ENCODE assay signal across 18 cellular contexts in genomic region chr6:142275146-142276006, GRCh38. TPM values are rescaled to one million over a fixed set of nuclear protein-coding genes. Genes with fewer than 3 reads are reported as not detected.
A peak's percentile ranks its signal among the peaks of the same experiment; 100 is the strongest.
DNase-seq lines count a peak whose midpoint lies in the region; ATAC-seq, FAIRE-seq and TF ChIP-seq lines count a peak whose summit lies in the region.
"Had no signal": no experiment of that assay in that cellular context is flagged by ENCODE, and none has a peak within 500 bp of the region (broad histone marks: within the 10 kb centered on the region; RNA-seq: fewer than 3 reads in every experiment).

No MANE protein-coding gene starts in this region.

- no peak overlapping the region for H2AFZ ChIP-seq in keratinocyte (ENCODE audit: control insufficient read depth, low read length)

- DNase-seq in COLO829 (ENCODE audit: low spot score) (peak; percentile 86), HK-2 (ENCODE audit: unreplicated experiment) (peak; percentile 29), adipocyte (ENCODE audit: low read depth) (peak; percentile 28), keratinocyte (ENCODE audit: low read depth, low spot score) (no peak), GM13977 (ENCODE audit: low spot score) (no peak), NCI-H1436 treated with DMSO at 0.1 percent for 48 hours (lab: John Stamatoyannopoulos, UW) (no peak)
- no peak for DNase-seq in activated naive CD4-positive, alpha-beta T cell treated with Interleukin-2 at 50 U/mL for 16 hours
- DNase-seq: activated CD8-positive, alpha-beta T cell treated with anti-CD3 and anti-CD28 coated beads for 36 hours; COR-L47; foreskin melanocyte; naive thymus-derived CD4-positive, alpha-beta T cell; NCI-H187; NCI-H748 treated with DMSO at 0.1 percent for 48 hours; Right ventricle myocardium superior had no signal

- no peaks in the 10 kb centered on the region for H3K9me1 ChIP-seq in keratinocyte (ENCODE audit: control insufficient read depth, extremely low read depth, insufficient read depth, low read length)

- no peaks in the 10 kb centered on the region for H4K20me1 ChIP-seq in keratinocyte (ENCODE audit: control insufficient read depth, extremely low read depth, insufficient read depth, low read length)

- peaks cover 14% of the 10 kb centered on the region for H3K4me1 ChIP-seq in adipocyte (ENCODE audit: control insufficient read depth, insufficient read depth, low read length)
- H3K4me1 ChIP-seq in keratinocyte (ENCODE audit: control insufficient read depth, extremely low read depth, insufficient read depth, low read length), result peaks cover 6% of the 10 kb centered on the region
- H3K4me1 ChIP-seq: ascending aorta had no signal

- no peak for ATAC-seq in HG02678 (IDR thresholded peaks at IDR 0.05; ENCODE audit: unreplicated experiment)
- ATAC-seq: activated CD8-positive, alpha-beta T cell treated with anti-CD3 and anti-CD28 coated beads for 36 hours; activated T-helper 17 cell treated with anti-CD3 and anti-CD28 coated beads, Interleukin-2, amount 50 U/mL, for 72 hours; naive thymus-derived CD4-positive, alpha-beta T cell had no signal

- in situ Hi-C loops in GM13977 (cut with MboI; ENCODE audit: low pct_unique_long_range_greater_than_20kb, low sequenced_read_pairs, unreplicated experiment), result no loop called here

- H3K79me2 ChIP-seq in keratinocyte (ENCODE audit: control insufficient read depth, insufficient read depth, low read length), result no peaks in the 10 kb centered on the region

- FAIRE-seq in keratinocyte (lab: Jason Lieb, UNC), result peak; percentile 58
- FAIRE-seq: islet of Langerhans had no signal

- no peak overlapping the region for H3K4me2 ChIP-seq in keratinocyte (ENCODE audit: control insufficient read depth, extremely low read depth, insufficient read depth, low read depth, low read length)

- H3K9ac ChIP-seq in adipocyte (ENCODE audit: low read length) (no peak overlapping the region), keratinocyte (ENCODE audit: control insufficient read depth, extremely low read depth, insufficient read depth, low read length) (no peak overlapping the region)

- dilution Hi-C loops in keratinocyte (cut with MboI; ENCODE audit: extremely low pct_ligation_motif_present, low sequenced_read_pairs), result no loop called here

- TF ChIP-seq CTCF in keratinocyte (optimal IDR thresholded peaks at IDR 0.05 in 1 of 3, IDR thresholded peaks at IDR 0.05 in 1 of 3, conservative IDR thresholded peaks at IDR 0.05 in 1 of 3; ENCODE audit: extremely low read depth in 1 of 3, insufficient read depth in 2 of 3, low read length in 3 of 3), result no peak
- no peak for TF ChIP-seq CTCF in GM13977 (IDR thresholded peaks at IDR 0.05; ENCODE audit: extremely low read depth, insufficient read depth, missing control alignments)

- H3K27me3 ChIP-seq in adipocyte (replicated peaks; ENCODE audit: control insufficient read depth, insufficient read depth, low read length) (no peaks in the 10 kb centered on the region), keratinocyte (ENCODE audit: control insufficient read depth, extremely low read depth, insufficient read depth, low read length) (no peaks in the 10 kb centered on the region)
- H3K27me3 ChIP-seq: ascending aorta had no signal

- no peak overlapping the region for H3K27ac ChIP-seq in keratinocyte (ENCODE audit: control insufficient read depth, insufficient read depth, low read length)
- H3K27ac ChIP-seq: ascending aorta had no signal

- H3K9me3 ChIP-seq in adipocyte (ENCODE audit: control insufficient read depth, low read length) (peaks cover under 1% of the 10 kb centered on the region), keratinocyte (ENCODE audit: control insufficient read depth, low read depth, low read length) (no peaks in the 10 kb centered on the region)
- H3K9me3 ChIP-seq: ascending aorta had no signal

- no peak overlapping the region for H3K4me3 ChIP-seq in adipocyte (ENCODE audit: low read length)
- H3K4me3 ChIP-seq in keratinocyte (ENCODE audit: control insufficient read depth in 2 of 3, extremely low read depth in 1 of 3, insufficient read depth in 2 of 3, low read depth in 1 of 3, low read length in 3 of 3), result no peak overlapping the region
- H3K4me3 ChIP-seq: ascending aorta had no signal

- H3K36me3 ChIP-seq in adipocyte (ENCODE audit: control insufficient read depth, insufficient read depth, low read length, severe bottlenecking) (no peaks in the 10 kb centered on the region), keratinocyte (ENCODE audit: control insufficient read depth in 2 of 2, extremely low read depth in 1 of 2, insufficient read depth in 2 of 2, low read length in 2 of 2) (no peaks in the 10 kb centered on the region)
- H3K36me3 ChIP-seq: ascending aorta had no signal

RNA-seq across cellular contexts. Expression of gene ADGRG6, which starts 26.4 kb away (rescaled TPM):
- polyA plus RNA-seq in keratinocyte, result 9.4 to 20.1 TPM (median 14.6 TPM) in 3 replicates
- polyA plus RNA-seq in keratinocyte (2011; ENCODE audit: low read depth), result 4.0 TPM
- 2.8 and 5.8 TPM in 2 replicates for polyA plus RNA-seq in keratinocyte (2011; cell fraction: cytosol; rRNA removed)
- polyA plus RNA-seq in keratinocyte (2011; cell fraction: nucleus; rRNA removed), result 13.9 and 17.9 TPM in 2 replicates
- polyA plus RNA-seq in keratinocyte (2012; ENCODE audit: low replicate concordance), result 4.4 and 9.6 TPM in 2 replicates
- polyA minus RNA-seq in keratinocyte, result 21.1 to 41.4 TPM (median 25.8 TPM) in 3 replicates
- polyA minus RNA-seq in keratinocyte (2011; cell fraction: cytosol; rRNA and poly(A)+ RNA removed), result 3.3 TPM
- 33.2 and 51.7 TPM in 2 replicates for polyA minus RNA-seq in keratinocyte (2011; cell fraction: nucleus; rRNA and poly(A)+ RNA removed)

Comparison
In these comparisons a context has a peak if more than half of its experiments do, and no peak if none do; other contexts are left out.
1. DNase-seq: peak in COLO829 (single experiment), HK-2 (single experiment) and adipocyte (single experiment); none in keratinocyte (single experiment), activated naive CD4-positive, alpha-beta T cell treated with Interleukin-2 at 50 U/mL for 16 hours (single experiment), GM13977 (single experiment) and NCI-H1436 treated with DMSO at 0.1 percent for 48 hours (single experiment).